In genomic region chr20:61998343-61999121, GRCh38 we compare ENCODE assay signal across 1 cellular context.
A peak's percentile ranks its signal among the peaks of the same experiment; 100 is the strongest.
TF ChIP-seq lines count a peak whose summit lies in the region.

No MANE protein-coding gene starts in this region.

TF ChIP-seq in HepG2, 621 proteins besides CTCF, POLR2A, EP300 and RAD21 (continued from another document and continues in another):
- TF ChIP-seq, protein P1, sequence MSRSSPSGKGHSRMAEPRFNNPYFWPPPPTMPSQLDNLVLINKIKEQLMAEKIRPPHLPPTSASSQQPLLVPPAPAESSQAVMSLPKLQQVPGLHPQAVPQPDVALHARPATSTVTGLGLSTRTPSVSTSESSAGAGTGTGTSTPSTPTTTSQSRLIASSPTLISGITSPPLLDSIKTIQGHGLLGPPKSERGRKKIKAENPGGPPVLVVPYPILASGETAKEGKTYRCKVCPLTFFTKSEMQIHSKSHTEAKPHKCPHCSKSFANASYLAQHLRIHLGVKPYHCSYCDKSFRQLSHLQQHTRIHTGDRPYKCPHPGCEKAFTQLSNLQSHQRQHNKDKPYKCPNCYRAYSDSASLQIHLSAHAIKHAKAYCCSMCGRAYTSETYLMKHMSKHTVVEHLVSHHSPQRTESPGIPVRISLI (CRISPR knock-in tag; IDR thresholded peaks at IDR 0.05; ENCODE audit: borderline replicate concordance): no peak
- TF ChIP-seq ZNF782 (CRISPR knock-in tag; IDR thresholded peaks at IDR 0.05; ENCODE audit: borderline replicate concordance) (no peak), MTA3 (CRISPR knock-in tag; IDR thresholded peaks at IDR 0.05) (no peak), ZKSCAN1 (IDR thresholded peaks at IDR 0.05; ENCODE audit: low read length) (no peak), ZNF432 (CRISPR knock-in tag; IDR thresholded peaks at IDR 0.05; ENCODE audit: borderline replicate concordance) (no peak), SMAD1 (CRISPR knock-in tag; IDR thresholded peaks at IDR 0.05; ENCODE audit: borderline replicate concordance, low read depth) (no peak), WIZ (CRISPR knock-in tag; IDR thresholded peaks at IDR 0.05) (no peak), ZNF276 (CRISPR knock-in tag; IDR thresholded peaks at IDR 0.05; ENCODE audit: low read depth) (no peak), FOSL2 (CRISPR knock-in tag; IDR thresholded peaks at IDR 0.05) (no peak), FOXA1 (IDR thresholded peaks at IDR 0.05) (no peak), FOXA1 (CRISPR knock-in tag; IDR thresholded peaks at IDR 0.05) (no peak), TEAD2 (CRISPR knock-in tag; IDR thresholded peaks at IDR 0.05) (no peak), MATR3 (CRISPR knock-in tag; IDR thresholded peaks at IDR 0.05) (no peak), NFE2L1 (CRISPR knock-in tag; IDR thresholded peaks at IDR 0.05; ENCODE audit: borderline replicate concordance) (0 out of 2 replicates have a peak, but pooled peaks have one; percentile 39), PTBP1 (IDR thresholded peaks at IDR 0.05; ENCODE audit: low read depth, low read length, poor library complexity, severe bottlenecking) (peak; percentile 16), ZZZ3 (CRISPR knock-in tag; IDR thresholded peaks at IDR 0.05; ENCODE audit: borderline replicate concordance) (no peak), ZNF761 (CRISPR knock-in tag; conservative IDR thresholded peaks at IDR 0.05) (no peak), GATA4 (IDR thresholded peaks at IDR 0.05; ENCODE audit: borderline replicate concordance, low read depth) (no peak), GLI4 (CRISPR knock-in tag; IDR thresholded peaks at IDR 0.05; ENCODE audit: borderline replicate concordance) (no peak), ISL2 (CRISPR knock-in tag; IDR thresholded peaks at IDR 0.05) (no peak), ZNF788 (CRISPR knock-in tag; IDR thresholded peaks at IDR 0.05; ENCODE audit: borderline replicate concordance) (no peak), RBM22 (optimal IDR thresholded peaks at IDR 0.05; ENCODE audit: low read length) (peak; percentile 64), REPIN1 (CRISPR knock-in tag; IDR thresholded peaks at IDR 0.05; ENCODE audit: borderline replicate concordance, low read depth) (no peak), ZNF234 (CRISPR knock-in tag; conservative IDR thresholded peaks at IDR 0.05) (no peak), ZUFSP (CRISPR knock-in tag; IDR thresholded peaks at IDR 0.05; ENCODE audit: borderline replicate concordance) (no peak), BORCS8-MEF2B (CRISPR knock-in tag; IDR thresholded peaks at IDR 0.05) (no peak), DMAP1 (CRISPR knock-in tag; IDR thresholded peaks at IDR 0.05) (no peak), ARHGAP35 (CRISPR knock-in tag; IDR thresholded peaks at IDR 0.05; ENCODE audit: borderline replicate concordance) (no peak), ZNF292 (CRISPR knock-in tag; IDR thresholded peaks at IDR 0.05; ENCODE audit: borderline replicate concordance, low read depth) (no peak), ZNF251 (CRISPR knock-in tag; IDR thresholded peaks at IDR 0.05) (no peak), FOXO1 (CRISPR knock-in tag; IDR thresholded peaks at IDR 0.05) (no peak), ZC3H13 (CRISPR knock-in tag; IDR thresholded peaks at IDR 0.05) (0 out of 2 replicates have a peak, but pooled peaks have one; percentile 44), ZNF451 (CRISPR knock-in tag; IDR thresholded peaks at IDR 0.05) (no peak), NFE2L2 (IDR thresholded peaks at IDR 0.05; ENCODE audit: low read length) (no peak), NRL (CRISPR knock-in tag; IDR thresholded peaks at IDR 0.05; ENCODE audit: borderline replicate concordance) (0 out of 2 replicates have a peak, but pooled peaks have one; percentile 7), LCORL (IDR thresholded peaks at IDR 0.05) (no peak), LCORL (CRISPR knock-in tag; IDR thresholded peaks at IDR 0.05) (no peak), ZNF740 (CRISPR knock-in tag; IDR thresholded peaks at IDR 0.05) (no peak), ZSCAN22 (CRISPR knock-in tag; IDR thresholded peaks at IDR 0.05) (no peak), KLF11 (CRISPR knock-in tag; IDR thresholded peaks at IDR 0.05) (no peak), EZH2 (conservative IDR thresholded peaks at IDR 0.05; ENCODE audit: low read depth, low read length) (no peak), ZBTB42 (CRISPR knock-in tag; IDR thresholded peaks at IDR 0.05) (no peak), RXRA (CRISPR knock-in tag; IDR thresholded peaks at IDR 0.05) (0 out of 2 replicates have a peak, but pooled peaks have one; percentile 10)
- TF ChIP-seq, protein P2, sequence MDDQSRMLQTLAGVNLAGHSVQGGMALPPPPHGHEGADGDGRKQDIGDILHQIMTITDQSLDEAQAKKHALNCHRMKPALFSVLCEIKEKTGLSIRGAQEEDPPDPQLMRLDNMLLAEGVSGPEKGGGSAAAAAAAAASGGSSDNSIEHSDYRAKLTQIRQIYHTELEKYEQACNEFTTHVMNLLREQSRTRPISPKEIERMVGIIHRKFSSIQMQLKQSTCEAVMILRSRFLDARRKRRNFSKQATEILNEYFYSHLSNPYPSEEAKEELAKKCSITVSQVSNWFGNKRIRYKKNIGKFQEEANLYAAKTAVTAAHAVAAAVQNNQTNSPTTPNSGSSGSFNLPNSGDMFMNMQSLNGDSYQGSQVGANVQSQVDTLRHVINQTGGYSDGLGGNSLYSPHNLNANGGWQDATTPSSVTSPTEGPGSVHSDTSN (CRISPR knock-in tag; IDR thresholded peaks at IDR 0.05; ENCODE audit: borderline replicate concordance): no peak
- TF ChIP-seq, protein P3, sequence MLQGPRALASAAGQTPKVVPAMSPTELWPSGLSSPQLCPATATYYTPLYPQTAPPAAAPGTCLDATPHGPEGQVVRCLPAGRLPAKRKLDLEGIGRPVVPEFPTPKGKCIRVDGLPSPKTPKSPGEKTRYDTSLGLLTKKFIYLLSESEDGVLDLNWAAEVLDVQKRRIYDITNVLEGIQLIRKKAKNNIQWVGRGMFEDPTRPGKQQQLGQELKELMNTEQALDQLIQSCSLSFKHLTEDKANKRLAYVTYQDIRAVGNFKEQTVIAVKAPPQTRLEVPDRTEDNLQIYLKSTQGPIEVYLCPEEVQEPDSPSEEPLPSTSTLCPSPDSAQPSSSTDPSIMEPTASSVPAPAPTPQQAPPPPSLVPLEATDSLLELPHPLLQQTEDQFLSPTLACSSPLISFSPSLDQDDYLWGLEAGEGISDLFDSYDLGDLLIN (CRISPR knock-in tag; IDR thresholded peaks at IDR 0.05; ENCODE audit: borderline replicate concordance): no peak
- TF ChIP-seq, protein P4, sequence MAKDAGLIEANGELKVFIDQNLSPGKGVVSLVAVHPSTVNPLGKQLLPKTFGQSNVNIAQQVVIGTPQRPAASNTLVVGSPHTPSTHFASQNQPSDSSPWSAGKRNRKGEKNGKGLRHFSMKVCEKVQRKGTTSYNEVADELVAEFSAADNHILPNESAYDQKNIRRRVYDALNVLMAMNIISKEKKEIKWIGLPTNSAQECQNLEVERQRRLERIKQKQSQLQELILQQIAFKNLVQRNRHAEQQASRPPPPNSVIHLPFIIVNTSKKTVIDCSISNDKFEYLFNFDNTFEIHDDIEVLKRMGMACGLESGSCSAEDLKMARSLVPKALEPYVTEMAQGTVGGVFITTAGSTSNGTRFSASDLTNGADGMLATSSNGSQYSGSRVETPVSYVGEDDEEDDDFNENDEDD (CRISPR knock-in tag; IDR thresholded peaks at IDR 0.05; ENCODE audit: borderline replicate concordance): no peak
- TF ChIP-seq, protein P5, sequence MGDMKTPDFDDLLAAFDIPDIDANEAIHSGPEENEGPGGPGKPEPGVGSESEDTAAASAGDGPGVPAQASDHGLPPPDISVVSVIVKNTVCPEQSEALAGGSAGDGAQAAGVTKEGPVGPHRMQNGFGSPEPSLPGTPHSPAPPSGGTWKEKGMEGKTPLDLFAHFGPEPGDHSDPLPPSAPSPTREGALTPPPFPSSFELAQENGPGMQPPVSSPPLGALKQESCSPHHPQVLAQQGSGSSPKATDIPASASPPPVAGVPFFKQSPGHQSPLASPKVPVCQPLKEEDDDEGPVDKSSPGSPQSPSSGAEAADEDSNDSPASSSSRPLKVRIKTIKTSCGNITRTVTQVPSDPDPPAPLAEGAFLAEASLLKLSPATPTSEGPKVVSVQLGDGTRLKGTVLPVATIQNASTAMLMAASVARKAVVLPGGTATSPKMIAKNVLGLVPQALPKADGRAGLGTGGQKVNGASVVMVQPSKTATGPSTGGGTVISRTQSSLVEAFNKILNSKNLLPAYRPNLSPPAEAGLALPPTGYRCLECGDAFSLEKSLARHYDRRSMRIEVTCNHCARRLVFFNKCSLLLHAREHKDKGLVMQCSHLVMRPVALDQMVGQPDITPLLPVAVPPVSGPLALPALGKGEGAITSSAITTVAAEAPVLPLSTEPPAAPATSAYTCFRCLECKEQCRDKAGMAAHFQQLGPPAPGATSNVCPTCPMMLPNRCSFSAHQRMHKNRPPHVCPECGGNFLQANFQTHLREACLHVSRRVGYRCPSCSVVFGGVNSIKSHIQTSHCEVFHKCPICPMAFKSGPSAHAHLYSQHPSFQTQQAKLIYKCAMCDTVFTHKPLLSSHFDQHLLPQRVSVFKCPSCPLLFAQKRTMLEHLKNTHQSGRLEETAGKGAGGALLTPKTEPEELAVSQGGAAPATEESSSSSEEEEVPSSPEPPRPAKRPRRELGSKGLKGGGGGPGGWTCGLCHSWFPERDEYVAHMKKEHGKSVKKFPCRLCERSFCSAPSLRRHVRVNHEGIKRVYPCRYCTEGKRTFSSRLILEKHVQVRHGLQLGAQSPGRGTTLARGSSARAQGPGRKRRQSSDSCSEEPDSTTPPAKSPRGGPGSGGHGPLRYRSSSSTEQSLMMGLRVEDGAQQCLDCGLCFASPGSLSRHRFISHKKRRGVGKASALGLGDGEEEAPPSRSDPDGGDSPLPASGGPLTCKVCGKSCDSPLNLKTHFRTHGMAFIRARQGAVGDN (CRISPR knock-in tag; IDR thresholded peaks at IDR 0.05): 0 out of 2 replicates have a peak, but pooled peaks have one; percentile 17
- TF ChIP-seq, protein P6, sequence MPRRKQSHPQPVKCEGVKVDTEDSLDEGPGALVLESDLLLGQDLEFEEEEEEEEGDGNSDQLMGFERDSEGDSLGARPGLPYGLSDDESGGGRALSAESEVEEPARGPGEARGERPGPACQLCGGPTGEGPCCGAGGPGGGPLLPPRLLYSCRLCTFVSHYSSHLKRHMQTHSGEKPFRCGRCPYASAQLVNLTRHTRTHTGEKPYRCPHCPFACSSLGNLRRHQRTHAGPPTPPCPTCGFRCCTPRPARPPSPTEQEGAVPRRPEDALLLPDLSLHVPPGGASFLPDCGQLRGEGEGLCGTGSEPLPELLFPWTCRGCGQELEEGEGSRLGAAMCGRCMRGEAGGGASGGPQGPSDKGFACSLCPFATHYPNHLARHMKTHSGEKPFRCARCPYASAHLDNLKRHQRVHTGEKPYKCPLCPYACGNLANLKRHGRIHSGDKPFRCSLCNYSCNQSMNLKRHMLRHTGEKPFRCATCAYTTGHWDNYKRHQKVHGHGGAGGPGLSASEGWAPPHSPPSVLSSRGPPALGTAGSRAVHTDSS (CRISPR knock-in tag; conservative IDR thresholded peaks at IDR 0.05): no peak
- TF ChIP-seq, protein P7, sequence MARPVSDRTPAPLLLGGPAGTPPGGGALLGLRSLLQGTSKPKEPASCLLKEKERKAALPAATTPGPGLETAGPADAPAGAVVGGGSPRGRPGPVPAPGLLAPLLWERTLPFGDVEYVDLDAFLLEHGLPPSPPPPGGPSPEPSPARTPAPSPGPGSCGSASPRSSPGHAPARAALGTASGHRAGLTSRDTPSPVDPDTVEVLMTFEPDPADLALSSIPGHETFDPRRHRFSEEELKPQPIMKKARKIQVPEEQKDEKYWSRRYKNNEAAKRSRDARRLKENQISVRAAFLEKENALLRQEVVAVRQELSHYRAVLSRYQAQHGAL (CRISPR knock-in tag; IDR thresholded peaks at IDR 0.05; ENCODE audit: not compliant biosample characterization): no peak
- TF ChIP-seq, protein P8, sequence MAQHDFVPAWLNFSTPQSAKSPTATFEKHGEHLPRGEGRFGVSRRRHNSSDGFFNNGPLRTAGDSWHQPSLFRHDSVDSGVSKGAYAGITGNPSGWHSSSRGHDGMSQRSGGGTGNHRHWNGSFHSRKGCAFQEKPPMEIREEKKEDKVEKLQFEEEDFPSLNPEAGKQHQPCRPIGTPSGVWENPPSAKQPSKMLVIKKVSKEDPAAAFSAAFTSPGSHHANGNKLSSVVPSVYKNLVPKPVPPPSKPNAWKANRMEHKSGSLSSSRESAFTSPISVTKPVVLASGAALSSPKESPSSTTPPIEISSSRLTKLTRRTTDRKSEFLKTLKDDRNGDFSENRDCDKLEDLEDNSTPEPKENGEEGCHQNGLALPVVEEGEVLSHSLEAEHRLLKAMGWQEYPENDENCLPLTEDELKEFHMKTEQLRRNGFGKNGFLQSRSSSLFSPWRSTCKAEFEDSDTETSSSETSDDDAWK (CRISPR knock-in tag; IDR thresholded peaks at IDR 0.05): no peak
